8 cellular contexts compared by ENCODE assay signal in the genomic region with DNA sequence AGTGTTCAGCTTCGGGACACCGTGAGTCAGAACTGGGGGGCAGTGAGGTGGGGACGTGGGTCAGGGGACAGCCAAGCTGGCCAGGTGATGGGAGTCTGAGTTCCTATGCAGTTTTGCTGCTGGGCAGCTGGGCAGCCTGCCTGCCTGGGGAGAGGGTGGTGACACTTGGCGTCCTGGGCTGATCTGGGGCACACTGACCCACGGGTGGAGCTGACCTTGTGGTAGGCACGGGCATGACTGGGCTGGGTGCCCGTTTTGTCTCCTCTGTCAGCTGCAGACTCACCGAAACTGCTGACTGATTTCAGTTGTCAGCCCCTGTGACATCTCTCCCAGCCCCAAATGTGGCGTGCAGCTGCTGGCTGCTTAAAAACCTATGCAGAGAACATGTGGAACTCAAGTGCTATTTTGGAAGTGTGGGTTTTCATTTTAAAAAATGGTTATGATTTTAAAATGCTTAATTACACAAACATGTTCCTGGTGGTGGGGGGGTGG. TPM values are rescaled to one million over a fixed set of nuclear protein-coding genes. Genes with fewer than 3 reads are reported as not detected.
DNase-seq lines count a peak whose midpoint lies in the region; ATAC-seq and TF ChIP-seq lines count a peak whose summit lies in the region.

No MANE protein-coding gene starts in this region.

- H3K36me3 Mint-ChIP-seq in activated CD4-positive, alpha-beta memory T cell treated with anti-CD3 and anti-CD28 coated beads for 36 hours: no peaks in the 10 kb centered on the region
- H3K36me3 Mint-ChIP-seq in activated T-helper 1 cell treated with anti-CD3 and anti-CD28 coated beads, Interleukin-12 subunit alpha, Interleukin-12 subunit beta, Interleukin-2, Interleukin-4 antibody, amounts not matched to agents 30 ng/mL and 10 ng/mL and 1 ng/mL, durations not matched to agents 14 hours and 24 hours and 36 hours (ENCODE audit: low read depth): no peaks in the 10 kb centered on the region
- peaks cover 3% of the 10 kb centered on the region for H3K36me3 Mint-ChIP-seq in effector memory CD8-positive, alpha-beta T cell (ENCODE audit: insufficient read depth)

- no peaks in the 10 kb centered on the region for H3K4me1 ChIP-seq in mucosa of descending colon (ENCODE audit: low read depth)

- H3K9me3 ChIP-seq in mucosa of descending colon: no peaks in the 10 kb centered on the region

- no peak overlapping the region for H3K27ac Mint-ChIP-seq in activated CD4-positive, alpha-beta memory T cell treated with anti-CD3 and anti-CD28 coated beads for 36 hours
- no peak overlapping the region for H3K27ac Mint-ChIP-seq in activated T-helper 1 cell treated with anti-CD3 and anti-CD28 coated beads, Interleukin-12 subunit alpha, Interleukin-12 subunit beta, Interleukin-2, Interleukin-4 antibody, amounts not matched to agents 30 ng/mL and 10 ng/mL and 1 ng/mL, durations not matched to agents 14 hours and 24 hours and 36 hours
- no peak overlapping the region for H3K27ac Mint-ChIP-seq in effector memory CD8-positive, alpha-beta T cell

- DNase-seq in activated CD4-positive, alpha-beta memory T cell treated with anti-CD3 and anti-CD28 coated beads for 36 hours: peak; percentile 27
- DNase-seq in mucosa of descending colon (peak; percentile 40 to 65 (median 42)), DMS79 treated with DMSO at 0.1 percent for 48 hours (lab: John Stamatoyannopoulos, UW) (no peak), NCI-H1436 (lab: John Stamatoyannopoulos, UW) (no peak)
- DNase-seq in activated T-helper 1 cell treated with anti-CD3 and anti-CD28 coated beads, Interleukin-12 subunit alpha, Interleukin-12 subunit beta, Interleukin-2, Interleukin-4 antibody, amounts not matched to agents 30 ng/mL and 10 ng/mL and 1 ng/mL, durations not matched to agents 14 hours and 24 hours and 36 hours (ENCODE audit: low spot score): no peak
- DNase-seq in effector memory CD8-positive, alpha-beta T cell: no peak

- H3K9me3 Mint-ChIP-seq in activated CD4-positive, alpha-beta memory T cell treated with anti-CD3 and anti-CD28 coated beads for 36 hours: no peaks in the 10 kb centered on the region
- no peaks in the 10 kb centered on the region for H3K9me3 Mint-ChIP-seq in activated T-helper 1 cell treated with anti-CD3 and anti-CD28 coated beads, Interleukin-12 subunit alpha, Interleukin-12 subunit beta, Interleukin-2, Interleukin-4 antibody, amounts not matched to agents 30 ng/mL and 10 ng/mL and 1 ng/mL, durations not matched to agents 14 hours and 24 hours and 36 hours
- H3K9me3 Mint-ChIP-seq in effector memory CD8-positive, alpha-beta T cell: no peaks in the 10 kb centered on the region

- H3K27me3 Mint-ChIP-seq in activated CD4-positive, alpha-beta memory T cell treated with anti-CD3 and anti-CD28 coated beads for 36 hours: peaks cover 10% of the 10 kb centered on the region
- H3K27me3 Mint-ChIP-seq in activated T-helper 1 cell treated with anti-CD3 and anti-CD28 coated beads, Interleukin-12 subunit alpha, Interleukin-12 subunit beta, Interleukin-2, Interleukin-4 antibody, amounts not matched to agents 30 ng/mL and 10 ng/mL and 1 ng/mL, durations not matched to agents 14 hours and 24 hours and 36 hours (ENCODE audit: insufficient read depth): peaks cover 6% of the 10 kb centered on the region
- H3K27me3 Mint-ChIP-seq in effector memory CD8-positive, alpha-beta T cell: peaks cover 0 to 50% of the 10 kb centered on the region in 2 donors

- no peak for TF ChIP-seq CTCF in mucosa of descending colon (IDR thresholded peaks at IDR 0.05)

- intact Hi-C loops in activated CD4-positive, alpha-beta memory T cell treated with anti-CD3 and anti-CD28 coated beads for 36 hours (cut with micrococcal nuclease): no loop called here
- intact Hi-C loops in mucosa of descending colon (cut with DNase I, micrococcal nuclease): no loop called here
- intact Hi-C loops in activated T-helper 1 cell treated with anti-CD3 and anti-CD28 coated beads, Interleukin-12 subunit alpha, Interleukin-12 subunit beta, Interleukin-2, Interleukin-4 antibody, amounts not matched to agents 30 ng/mL and 10 ng/mL and 1 ng/mL, durations not matched to agents 14 hours and 24 hours and 36 hours (cut with micrococcal nuclease): no loop called here

- H3K4me3 Mint-ChIP-seq in activated CD4-positive, alpha-beta memory T cell treated with anti-CD3 and anti-CD28 coated beads for 36 hours: no peak overlapping the region
- no peak overlapping the region for H3K4me3 Mint-ChIP-seq in activated T-helper 1 cell treated with anti-CD3 and anti-CD28 coated beads, Interleukin-12 subunit alpha, Interleukin-12 subunit beta, Interleukin-2, Interleukin-4 antibody, amounts not matched to agents 30 ng/mL and 10 ng/mL and 1 ng/mL, durations not matched to agents 14 hours and 24 hours and 36 hours
- no peak overlapping the region for H3K4me3 Mint-ChIP-seq in effector memory CD8-positive, alpha-beta T cell

- no peaks in the 10 kb centered on the region for H3K36me3 ChIP-seq in mucosa of descending colon (ENCODE audit: low read depth)

- peak; percentile 92 for ATAC-seq in GM19438 (IDR thresholded peaks at IDR 0.05; ENCODE audit: low read depth, unreplicated experiment)
- peak; percentile 82 for ATAC-seq in HG03139 (IDR thresholded peaks at IDR 0.05; ENCODE audit: unreplicated experiment)
- ATAC-seq in mucosa of descending colon: peak; percentile 59
- ATAC-seq in effector memory CD8-positive, alpha-beta T cell (replicated peaks): no peak

- POLR2A ChIA-PET in activated CD4-positive, alpha-beta memory T cell treated with anti-CD3 and anti-CD28 coated beads for 36 hours (lab: Charles Lee): interaction anchor here (1.1 kb wide), 1 partner anchor 24 kb away, joined by 3 read pairs; no protein-coding TSS in a partner anchor

- no peak overlapping the region for H3K4me3 ChIP-seq in mucosa of descending colon

- H3K4me1 Mint-ChIP-seq in activated CD4-positive, alpha-beta memory T cell treated with anti-CD3 and anti-CD28 coated beads for 36 hours (ENCODE audit: low read depth): peaks cover 6% of the 10 kb centered on the region
- H3K4me1 Mint-ChIP-seq in activated T-helper 1 cell treated with anti-CD3 and anti-CD28 coated beads, Interleukin-12 subunit alpha, Interleukin-12 subunit beta, Interleukin-2, Interleukin-4 antibody, amounts not matched to agents 30 ng/mL and 10 ng/mL and 1 ng/mL, durations not matched to agents 14 hours and 24 hours and 36 hours (ENCODE audit: low read depth): no peaks in the 10 kb centered on the region
- H3K4me1 Mint-ChIP-seq in effector memory CD8-positive, alpha-beta T cell (ENCODE audit: low read depth in 2 of 2): peaks cover 0 to 7% of the 10 kb centered on the region in 2 donors

- CTCF ChIA-PET in activated CD4-positive, alpha-beta memory T cell treated with anti-CD3 and anti-CD28 coated beads for 36 hours (lab: Charles Lee): interaction anchor here (1.1 kb wide), 1 partner anchor 21 kb away, joined by 3 read pairs; no protein-coding TSS in a partner anchor

RNA-seq across cellular contexts. Expression of a gene that starts 32.6 kb away (rescaled TPM):
- 10 to 100 TPM in 1 of 2 experiments, 1 to 10 TPM in 1; 9.9 to 10.3 TPM for total RNA-seq in activated CD4-positive, alpha-beta memory T cell treated with anti-CD3 and anti-CD28 coated beads for 36 hours
- total RNA-seq in mucosa of descending colon: 10 to 100 TPM in 1 of 3 donors, 1 to 10 TPM in 2; 4.3 to 12.6 (median 5.6) TPM
- 22.1 and 23.7 TPM in 2 replicates for total RNA-seq in activated T-helper 1 cell treated with anti-CD3 and anti-CD28 coated beads, Interleukin-12 subunit alpha, Interleukin-12 subunit beta, Interleukin-2, Interleukin-4 antibody, amounts not matched to agents 30 ng/mL and 10 ng/mL and 1 ng/mL, durations not matched to agents 14 hours and 24 hours and 36 hours

RNA-seq across cellular contexts. Expression of a gene that starts 35.3 kb away (rescaled TPM):
- under 1 TPM; 0.29 to 0.81 TPM for total RNA-seq in activated CD4-positive, alpha-beta memory T cell treated with anti-CD3 and anti-CD28 coated beads for 36 hours
- 1 to 10 TPM; 1.4 to 2.5 (median 1.6) TPM for total RNA-seq in mucosa of descending colon
- total RNA-seq in activated T-helper 1 cell treated with anti-CD3 and anti-CD28 coated beads, Interleukin-12 subunit alpha, Interleukin-12 subunit beta, Interleukin-2, Interleukin-4 antibody, amounts not matched to agents 30 ng/mL and 10 ng/mL and 1 ng/mL, durations not matched to agents 14 hours and 24 hours and 36 hours: 0.10 and 0.41 TPM in 2 replicates

Comparison
In these comparisons a context has a peak if more than half of its experiments do, and no peak if none do; other contexts are left out.
1. DNase-seq: peak in activated CD4-positive, alpha-beta memory T cell treated with anti-CD3 and anti-CD28 coated beads for 36 hours (single experiment) and mucosa of descending colon (3 of 3); none in activated T-helper 1 cell treated with anti-CD3 and anti-CD28 coated beads, Interleukin-12 subunit alpha, Interleukin-12 subunit beta, Interleukin-2, Interleukin-4 antibody, amounts not matched to agents 30 ng/mL and 10 ng/mL and 1 ng/mL, durations not matched to agents 14 hours and 24 hours and 36 hours (single experiment), effector memory CD8-positive, alpha-beta T cell (0 of 3), DMS79 treated with DMSO at 0.1 percent for 48 hours (single experiment) and NCI-H1436 (single experiment).